8 cellular contexts compared by ENCODE assay signal in the genomic region with DNA sequence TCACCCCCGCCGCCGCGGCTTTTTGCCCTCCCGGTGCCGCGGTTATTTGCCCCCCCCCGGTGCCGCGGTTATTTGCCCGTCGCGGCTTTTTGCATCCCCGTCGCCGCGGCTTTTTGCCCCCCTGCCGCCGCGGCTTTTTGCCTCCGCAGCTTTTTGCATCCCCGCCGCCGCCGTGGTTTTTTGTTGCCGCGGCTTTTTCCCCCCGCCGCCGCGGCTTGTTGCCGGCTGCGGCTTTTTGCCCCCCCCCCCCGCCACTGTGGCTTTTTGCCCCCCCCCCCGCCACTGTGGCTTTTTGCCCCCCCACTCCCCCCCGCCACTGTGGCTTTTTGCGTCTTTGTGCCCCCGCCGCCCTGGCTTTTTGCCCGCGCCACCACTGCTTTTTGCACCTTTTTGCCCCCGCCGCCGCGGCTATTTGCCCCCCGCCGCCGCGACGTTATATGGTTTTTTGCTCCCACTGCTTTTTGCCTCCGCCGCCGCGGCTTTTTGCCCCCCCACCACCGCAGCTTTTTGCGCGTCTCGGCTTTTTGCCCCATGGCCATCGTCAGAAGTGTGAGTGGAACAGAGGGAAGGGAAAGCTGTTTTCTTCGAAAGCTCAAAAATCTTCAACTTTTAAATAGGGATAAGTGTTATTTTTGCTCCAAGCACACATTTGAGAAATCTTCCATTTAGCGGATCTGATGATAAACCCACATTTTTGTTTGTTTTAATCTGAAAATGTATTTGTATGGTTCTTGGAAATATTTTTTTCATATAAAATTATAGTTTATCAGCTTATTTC.
A peak's percentile ranks its signal among the peaks of the same experiment; 100 is the strongest.
DNase-seq lines count a peak whose midpoint lies in the region; ATAC-seq, FAIRE-seq and TF ChIP-seq lines count a peak whose summit lies in the region.
"Not testable (repeated sequence)": the region's sequence is repeated elsewhere in the genome, so short reads cannot be mapped to it uniquely, and the experiment has no call there.

No MANE protein-coding gene starts in this region.

- intact Hi-C loops in activated B cell treated with CpG ODN at 0.5 μM for 24 hours (cut with micrococcal nuclease); stomach (cut with DNase I; ENCODE audit: low total_unique reads): not testable (repeated sequence)

- H3K4me3 Mint-ChIP-seq in activated B cell treated with CpG ODN at 0.5 μM for 24 hours = peak overlapping the region; percentile 82
- H3K4me3 Mint-ChIP-seq in astrocyte (ENCODE audit: unreplicated experiment) = not testable (repeated sequence)
- H3K4me3 Mint-ChIP-seq in immature natural killer cell = peak overlapping the region; percentile 63 to 82 (median 76)

- H3K4ac ChIP-seq in neuronal stem cell (ENCODE audit: low read length) = not testable (repeated sequence)

- not testable (repeated sequence) for H3K14ac ChIP-seq in neuronal stem cell (ENCODE audit: low read length)

- H3K4me2 ChIP-seq in astrocyte (ENCODE audit: low read length) = peak overlapping the region; percentile 73
- peak overlapping the region; percentile 100 for H3K4me2 ChIP-seq in neuronal stem cell (ENCODE audit: insufficient read depth, low read length, poor library complexity, severe bottlenecking)

- H3K23ac ChIP-seq in neuronal stem cell (ENCODE audit: low read depth, low read length, poor library complexity) = not testable (repeated sequence)

- not testable (repeated sequence) for H4K91ac ChIP-seq in neuronal stem cell (ENCODE audit: low read depth, low read length, poor library complexity)

- not testable (repeated sequence) for H3K4me1 Mint-ChIP-seq in activated B cell treated with CpG ODN at 0.5 μM for 24 hours; astrocyte (ENCODE audit: low read depth, unreplicated experiment); immature natural killer cell

- not testable (repeated sequence) for H2AFZ ChIP-seq in astrocyte (ENCODE audit: low read depth, low read length); neuronal stem cell (ENCODE audit: low read length)

- H3K79me2 ChIP-seq in astrocyte (ENCODE audit: insufficient read depth, low read length) = not testable (repeated sequence)

- H2BK15ac ChIP-seq in neuronal stem cell (ENCODE audit: low read length) = not testable (repeated sequence)

- H3K18ac ChIP-seq in neuronal stem cell (ENCODE audit: low read length) = not testable (repeated sequence)

- 69% methylated on average over 55 of the region's 61 CpGs for WGBS in HUES64
- WGBS in neuronal stem cell (ENCODE audit: extremely low coverage in 2 of 2, insufficient read length in 2 of 2, insufficient replicate concordance in 1 of 2), 2 donors = no CpG with 5 or more reads among the region's 61 CpGs
- 3 to 7% (median 4%) methylated on average over 54 to 61 of the region's 61 CpGs for WGBS in stomach, 5 donors

- not testable (repeated sequence) for H3K4me1 ChIP-seq in HUES64 (ENCODE audit: insufficient read depth, low read length); astrocyte (ENCODE audit: insufficient read depth, low read length); neuronal stem cell (ENCODE audit: control insufficient read depth in 2 of 2, insufficient read depth in 1 of 2, low read depth in 1 of 2, low read length in 2 of 2)
- peaks cover 19 to 27% (median 24%) of the 10 kb centered on the region in 4 donors for H3K4me1 ChIP-seq in stomach

- not testable (repeated sequence) for H3K9me3 ChIP-seq in HUES64 (ENCODE audit: insufficient read depth, low read depth, low read length); astrocyte (ENCODE audit: insufficient read depth, low read depth, low read length); neuronal stem cell (replicated peaks in 1 of 2; ENCODE audit: control insufficient read depth in 2 of 2, insufficient read depth in 1 of 2, low read depth in 1 of 2, low read length in 2 of 2); stomach

- H4K20me1 ChIP-seq in astrocyte (ENCODE audit: insufficient read depth, low read length) = not testable (repeated sequence)

- not testable (repeated sequence) for H2AK5ac ChIP-seq in neuronal stem cell (ENCODE audit: low read depth, low read length)

- not testable (repeated sequence) for TF ChIP-seq CTCF in BJ (IDR thresholded peaks at IDR 0.05; ENCODE audit: insufficient read depth, low read depth, low read length); activated B cell treated with CpG ODN at 0.5 μM for 24 hours (IDR thresholded peaks at IDR 0.05); astrocyte (IDR thresholded peaks at IDR 0.05; ENCODE audit: insufficient read depth, low read depth, low read length); epithelial cell of esophagus (IDR thresholded peaks at IDR 0.05; ENCODE audit: insufficient read depth, low read depth, low read length, missing control alignments); stomach (IDR thresholded peaks at IDR 0.05)

- not testable (repeated sequence) for H3K79me1 ChIP-seq in neuronal stem cell (ENCODE audit: low read depth, low read length)

- H3K27ac ChIP-seq in HUES64 (ENCODE audit: low read depth, low read length); astrocyte (ENCODE audit: low read depth, low read length); neuronal stem cell (replicated peaks; ENCODE audit: low read length); stomach: not testable (repeated sequence)

- H3K4me3 ChIP-seq in BJ (ENCODE audit: low read depth, low read length) (peak overlapping the region; percentile 17; the same call in 1 of the 2 replicates), HUES64 (ENCODE audit: low read length) (peak overlapping the region; percentile 23; the same call in 1 of the 2 replicates), epithelial cell of esophagus (ENCODE audit: low read length) (peak overlapping the region; percentile 4), stomach (peak overlapping the region; percentile 43 to 65 (median 48))
- H3K4me3 ChIP-seq in astrocyte (ENCODE audit: insufficient read depth, low read depth, low read length); neuronal stem cell (ENCODE audit: low read length in 2 of 2): not testable (repeated sequence)

- CTCF ChIA-PET in BJ (lab: Yijun Ruan, JAX); activated B cell treated with CpG ODN at 0.5 μM for 24 hours (lab: Charles Lee): not testable (repeated sequence)

- H3K27me3 Mint-ChIP-seq in activated B cell treated with CpG ODN at 0.5 μM for 24 hours; astrocyte (ENCODE audit: low read depth, unreplicated experiment): not testable (repeated sequence)
- peaks cover 14 to 19% (median 16%) of the 10 kb centered on the region in 3 donors for H3K27me3 Mint-ChIP-seq in immature natural killer cell (ENCODE audit: low read depth in 3 of 3)

- H3K9ac ChIP-seq in HUES64 (ENCODE audit: low read depth, low read length); astrocyte (ENCODE audit: low read length); neuronal stem cell (ENCODE audit: low read depth, low read length, poor library complexity): not testable (repeated sequence)

- H3K27ac Mint-ChIP-seq in activated B cell treated with CpG ODN at 0.5 μM for 24 hours (peak overlapping the region; percentile 77), immature natural killer cell (peak overlapping the region in 2 of 6 donors; percentile 66 to 86)
- H3K27ac Mint-ChIP-seq in astrocyte (ENCODE audit: unreplicated experiment) = not testable (repeated sequence)

- H3K27me3 ChIP-seq in BJ (ENCODE audit: control insufficient read depth, insufficient read depth, low read length); astrocyte (ENCODE audit: insufficient read depth, low read length): not testable (repeated sequence)
- H3K27me3 ChIP-seq in HUES64 (ENCODE audit: insufficient read depth, low read length) = peaks cover 35% of the 10 kb centered on the region
- peaks cover 0 to 14% (median 10%) of the 10 kb centered on the region in 3 experiments for H3K27me3 ChIP-seq in neuronal stem cell (ENCODE audit: control insufficient read depth in 3 of 3, insufficient read depth in 3 of 3, low read depth in 1 of 3, low read length in 3 of 3)
- peaks cover 20 to 53% (median 32%) of the 10 kb centered on the region in 3 donors for H3K27me3 ChIP-seq in stomach

- H3K36me3 ChIP-seq in BJ (ENCODE audit: control insufficient read depth, insufficient read depth, low read length); HUES64 (ENCODE audit: insufficient read depth, low read length); astrocyte (ENCODE audit: insufficient read depth, low read length); neuronal stem cell (replicated peaks in 1 of 2; ENCODE audit: control insufficient read depth in 2 of 2, insufficient read depth in 2 of 2, low read length in 2 of 2); stomach: not testable (repeated sequence)

- not testable (repeated sequence) for H2BK12ac ChIP-seq in neuronal stem cell (ENCODE audit: low read length)

- H2BK120ac ChIP-seq in neuronal stem cell (ENCODE audit: low read depth, low read length) = not testable (repeated sequence)

- H4K8ac ChIP-seq in neuronal stem cell (ENCODE audit: low read depth, low read length) = not testable (repeated sequence)

- not testable (repeated sequence) for TF ChIP-seq POLR2A in stomach (IDR thresholded peaks at IDR 0.05)

- FAIRE-seq in astrocyte (lab: Jason Lieb, UNC) = not testable (repeated sequence)

- TF ChIP-seq EP300 in stomach (IDR thresholded peaks at IDR 0.05) = not testable (repeated sequence)

- POLR2A ChIA-PET in BJ (lab: Charles Lee); activated B cell treated with CpG ODN at 0.5 μM for 24 hours (lab: Charles Lee): not testable (repeated sequence)

- H3K36me3 Mint-ChIP-seq in activated B cell treated with CpG ODN at 0.5 μM for 24 hours (ENCODE audit: low read depth); astrocyte (ENCODE audit: low read depth, unreplicated experiment); immature natural killer cell: not testable (repeated sequence)

- H2BK5ac ChIP-seq in neuronal stem cell (ENCODE audit: low read length) = not testable (repeated sequence)

- ATAC-seq in activated B cell treated with CpG ODN at 0.5 μM for 24 hours (ENCODE audit: low read depth) = not testable (repeated sequence)

- H3K9me3 Mint-ChIP-seq in activated B cell treated with CpG ODN at 0.5 μM for 24 hours; astrocyte (ENCODE audit: unreplicated experiment): not testable (repeated sequence)
- peaks cover 2 to 13% (median 6%) of the 10 kb centered on the region in 6 donors for H3K9me3 Mint-ChIP-seq in immature natural killer cell

- DNase-seq in BJ (ENCODE audit: low read depth); activated B cell treated with CpG ODN at 0.5 μM for 24 hours; astrocyte (ENCODE audit: low read depth); epithelial cell of esophagus (ENCODE audit: low read depth); stomach: not testable (repeated sequence)
- DNase-seq in immature natural killer cell (peak in 2 of 3 donors; percentile 21 to 42), neuronal stem cell (ENCODE audit: low spot score) (peak; percentile 35)
